8 cellular contexts compared by ENCODE assay signal in genomic region chr1:109640285-109640865, GRCh38.
DNase-seq lines count a peak whose midpoint lies in the region; ATAC-seq lines count a peak whose summit lies in the region.

No MANE protein-coding gene starts in this region.

- no peak overlapping the region for H3K27ac Mint-ChIP-seq in T-helper 2 cell treated with Interferon-gamma antibody and Interleukin-4, amounts not matched to agents 5 μg/mL and 100 μg/mL, for 36 hours

- DNase-seq in COLO668 (lab: John Stamatoyannopoulos, UW; ENCODE audit: unreplicated experiment) = peak; percentile 82
- DNase-seq in NCI-H1048 (lab: John Stamatoyannopoulos, UW) = peak; percentile 54
- DNase-seq in T-helper 2 cell treated with Interferon-gamma antibody and Interleukin-4, amounts not matched to agents 5 μg/mL and 100 μg/mL, for 36 hours (ENCODE audit: low spot score) = peak; percentile 80
- peak; percentile 70 for DNase-seq in amniotic epithelial cell (ENCODE audit: low read depth)
- peak in 47 of 51 donors; percentile 25 to 96 (median 73) for DNase-seq in hypothalamus (lab: John Stamatoyannopoulos, UW)
- peak; percentile 83 to 96 for DNase-seq in stimulated activated CD4-positive, alpha-beta T cell treated with anti-CD3 and anti-CD28 coated beads, Interleukin-12 subunit alpha, Interleukin-12 subunit beta, amount 100 ng/mL, for 24 hours (ENCODE audit: low read depth in 2 of 2)

- peaks cover 13% of the 10 kb centered on the region for H3K4me1 Mint-ChIP-seq in T-helper 2 cell treated with Interferon-gamma antibody and Interleukin-4, amounts not matched to agents 5 μg/mL and 100 μg/mL, for 36 hours (ENCODE audit: low read depth)

- no peaks in the 10 kb centered on the region for H3K36me3 Mint-ChIP-seq in T-helper 2 cell treated with Interferon-gamma antibody and Interleukin-4, amounts not matched to agents 5 μg/mL and 100 μg/mL, for 36 hours (ENCODE audit: low read depth)

- ATAC-seq in GM21576 (IDR thresholded peaks at IDR 0.05; ENCODE audit: unreplicated experiment) = peak; percentile 65
- ATAC-seq in GM18870 (IDR thresholded peaks at IDR 0.05; ENCODE audit: unreplicated experiment) = no peak

- no peaks in the 10 kb centered on the region for H3K27me3 Mint-ChIP-seq in T-helper 2 cell treated with Interferon-gamma antibody and Interleukin-4, amounts not matched to agents 5 μg/mL and 100 μg/mL, for 36 hours (ENCODE audit: low read depth)

- no peaks in the 10 kb centered on the region for H3K9me3 Mint-ChIP-seq in T-helper 2 cell treated with Interferon-gamma antibody and Interleukin-4, amounts not matched to agents 5 μg/mL and 100 μg/mL, for 36 hours

- no peak overlapping the region for H3K4me3 Mint-ChIP-seq in T-helper 2 cell treated with Interferon-gamma antibody and Interleukin-4, amounts not matched to agents 5 μg/mL and 100 μg/mL, for 36 hours
